8 cellular contexts compared by ENCODE assay signal in the genomic region with DNA sequence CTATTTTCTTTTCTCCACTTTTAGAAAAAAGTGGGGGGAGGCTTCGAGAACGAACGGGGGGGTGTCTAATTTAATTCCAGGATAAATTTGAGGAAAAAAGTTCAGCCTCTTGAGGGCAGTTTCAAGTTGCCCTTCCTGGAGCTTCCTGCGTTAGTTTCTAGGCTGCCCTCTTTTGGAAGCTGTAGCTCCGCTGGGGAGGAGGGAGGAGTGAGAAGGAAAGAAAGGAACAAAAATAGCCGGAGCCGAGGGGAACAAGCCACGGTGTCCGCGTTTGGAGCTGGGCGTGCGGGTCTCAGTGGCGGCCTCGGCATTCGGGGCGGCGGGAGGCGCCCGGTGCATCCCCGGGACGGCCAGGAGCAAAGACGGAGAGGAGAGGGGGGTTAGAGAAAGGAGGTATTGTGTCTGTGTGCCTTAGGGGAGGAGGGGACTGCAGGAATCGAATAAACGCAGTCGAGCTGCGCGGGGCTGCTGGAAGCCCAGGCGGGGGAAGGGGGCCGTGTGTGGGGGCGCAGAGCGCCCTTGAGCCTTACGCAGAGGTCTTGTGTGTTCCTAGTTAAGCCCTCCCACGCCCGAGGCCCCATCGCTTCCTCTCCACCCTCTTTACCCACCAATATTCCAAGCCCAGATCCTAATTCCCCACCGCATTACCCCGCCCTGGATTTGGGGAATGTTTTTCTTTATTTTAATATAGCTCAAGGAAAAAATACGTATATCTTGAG. TPM values are rescaled to one million over a fixed set of nuclear protein-coding genes. Genes with fewer than 3 reads are reported as not detected.
DNase-seq lines count a peak whose midpoint lies in the region; ATAC-seq and TF ChIP-seq lines count a peak whose summit lies in the region.

No MANE protein-coding gene starts in this region.

- H3K36me3 ChIP-seq in MG63 (peaks cover 6% of the 10 kb centered on the region; the same call in 1 of the 2 replicates), liver (ENCODE audit: control insufficient read depth in 4 of 4, insufficient read depth in 3 of 4, low read depth in 1 of 4, low read length in 3 of 4) (no peaks in the 10 kb centered on the region), stomach smooth muscle (ENCODE audit: control insufficient read depth in 2 of 2, insufficient read depth in 2 of 2, low read length in 2 of 2) (no peaks in the 10 kb centered on the region)

- peak overlapping the region; percentile 95 to 100 for H3K27ac ChIP-seq in liver (ENCODE audit: low read depth in 1 of 2, low read length in 2 of 2)
- H3K27ac ChIP-seq in stomach smooth muscle (ENCODE audit: low read length), result peak overlapping the region; percentile 97

- no peak for TF ChIP-seq CTCF in liver (IDR thresholded peaks at IDR 0.05; ENCODE audit: low read depth, low read length, missing input control)

- H3K9ac ChIP-seq in liver (ENCODE audit: low read depth in 1 of 2, low read length in 2 of 2) (peak overlapping the region; percentile 96 to 98), stomach smooth muscle (ENCODE audit: low read length in 2 of 2) (peak overlapping the region; percentile 92 to 95)

- DNase-seq in DMS79 treated with DMSO at 0.1 percent for 48 hours (lab: John Stamatoyannopoulos, UW), result peak; percentile 85
- DNase-seq in MG63, result peak; percentile 93
- DNase-seq in SHP77 (lab: John Stamatoyannopoulos, UW), result peak; percentile 93
- DNase-seq in dermis blood vessel endothelial cell, result peak; percentile 90
- DNase-seq in activated naive CD4-positive, alpha-beta T cell treated with Interleukin-2 at 50 U/mL for 16 hours, result no peak

- no peak for ATAC-seq in HG03045 (IDR thresholded peaks at IDR 0.05; ENCODE audit: unreplicated experiment)

- H3K9me3 ChIP-seq in MG63 (no peaks in the 10 kb centered on the region), liver (ENCODE audit: control insufficient read depth in 4 of 4, low read length in 3 of 4) (no peaks in the 10 kb centered on the region), stomach smooth muscle (ENCODE audit: control insufficient read depth in 2 of 2, low read length in 2 of 2) (no peaks in the 10 kb centered on the region)

- WGBS in liver, result under 1% methylated on average over 38 of the region's 38 CpGs

- H3K4me3 ChIP-seq in MG63 (peak overlapping the region; percentile 98), liver (ENCODE audit: low read depth in 1 of 3, low read length in 3 of 3) (peak overlapping the region; percentile 63 to 89 (median 83)), stomach smooth muscle (ENCODE audit: low read length in 2 of 2) (peak overlapping the region; percentile 88 to 90)

- no peak for TF ChIP-seq RAD21 in liver (IDR thresholded peaks at IDR 0.05)

- H3K4me1 ChIP-seq in liver (ENCODE audit: control insufficient read depth in 4 of 4, insufficient read depth in 4 of 4, low read length in 3 of 4), result peaks cover 3 to 34% (median 16%) of the 10 kb centered on the region in 4 donors
- H3K4me1 ChIP-seq in stomach smooth muscle (ENCODE audit: control insufficient read depth, insufficient read depth, low read length), result peaks cover 38% of the 10 kb centered on the region

- H3K27me3 ChIP-seq in MG63, result no peaks in the 10 kb centered on the region
- no peaks in the 10 kb centered on the region for H3K27me3 ChIP-seq in liver (ENCODE audit: control insufficient read depth in 4 of 4, insufficient read depth in 4 of 4, low read length in 3 of 4)
- no peaks in the 10 kb centered on the region for H3K27me3 ChIP-seq in stomach smooth muscle (ENCODE audit: control insufficient read depth in 1 of 2, insufficient read depth in 2 of 2, low read length in 2 of 2)

TF ChIP-seq in liver, 16 proteins besides CTCF, POLR2A, EP300 and RAD21:
- peak; percentile 14 for TF ChIP-seq TAF1 (conservative IDR thresholded peaks at IDR 0.05)
- TF ChIP-seq, protein P1, sequence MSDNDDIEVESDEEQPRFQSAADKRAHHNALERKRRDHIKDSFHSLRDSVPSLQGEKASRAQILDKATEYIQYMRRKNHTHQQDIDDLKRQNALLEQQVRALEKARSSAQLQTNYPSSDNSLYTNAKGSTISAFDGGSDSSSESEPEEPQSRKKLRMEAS (IDR thresholded peaks at IDR 0.05), result peak; percentile 6
- no peak for TF ChIP-seq GABPA (IDR thresholded peaks at IDR 0.05 in 1 of 2, conservative IDR thresholded peaks at IDR 0.05 in 1 of 2)
- no peak for TF ChIP-seq EGR1 (IDR thresholded peaks at IDR 0.05; ENCODE audit: low read depth in 2 of 2)

RNA-seq across cellular contexts. Expression of a gene that starts 2.0 kb away (rescaled TPM):
- 17.3 and 25.0 TPM in 2 replicates for total RNA-seq in MG63 (2014; rRNA removed; shearing (Covaris generic); ENCODE audit: low replicate concordance)
- total RNA-seq in dermis blood vessel endothelial cell, result 42.5 and 89.4 TPM in 2 replicates
- total RNA-seq in liver, result 10 to 100 TPM; 25.1 to 37.1 TPM
- 10 to 100 TPM in 1 of 2 donors, 1 to 10 TPM in 1; 2.3 to 15.7 TPM for polyA plus RNA-seq in liver
